23 cellular contexts compared by ENCODE assay signal in genomic region chr9:33111621-33112020, GRCh38. TPM values are rescaled to one million over a fixed set of nuclear protein-coding genes. Genes with fewer than 3 reads are reported as not detected.
DNase-seq lines count a peak whose midpoint lies in the region; ATAC-seq, FAIRE-seq and TF ChIP-seq lines count a peak whose summit lies in the region.
"Had no signal": no experiment of that assay in that cellular context is flagged by ENCODE, and none has a peak within 500 bp of the region (broad histone marks: within the 10 kb centered on the region; RNA-seq: fewer than 3 reads in every experiment).

No MANE protein-coding gene starts in this region.

- H3K4me3 ChIP-seq in neural progenitor cell (no peak overlapping the region), kidney (ENCODE audit: low read length in 2 of 2) (no peak overlapping the region)
- H3K4me3 ChIP-seq: coronary artery, K562, psoas muscle, skin epidermis had no signal

- no peak for DNase-seq in activated T-cell treated with anti-CD3 and anti-CD28 coated beads, Interleukin-2, amount 50 U/mL, for 24 hours
- DNase-seq in activated T-cell treated with anti-CD3 and anti-CD28 coated beads for 4 hours: no peak
- DNase-seq in effector memory CD8-positive, alpha-beta T cell: no peak
- DNase-seq in neural progenitor cell (ENCODE audit: low spot score): no peak
- DNase-seq in H54 (ENCODE audit: insufficient read length, low spot score): no peak
- no peak for DNase-seq in kidney
- DNase-seq: activated CD4-positive, alpha-beta T cell treated with anti-CD3 and anti-CD28 coated beads for 4 hours; C1 segment of cervical spinal cord; DMS53; NCI-H1048; NCI-H2029 treated with DMSO at 0.1 percent for 48 hours; psoas muscle; SK-N-SH; stimulated activated CD4-positive, alpha-beta T cell treated with anti-CD3 and anti-CD28 coated beads, Interleukin-4, amount 100 ng/mL, for 24 hours had no signal

- no peaks in the 10 kb centered on the region for H4K20me1 ChIP-seq in neural progenitor cell (ENCODE audit: low read depth)

- H3K79me2 ChIP-seq in neural progenitor cell (ENCODE audit: low read depth): no peaks in the 10 kb centered on the region

- H3K4me1 Mint-ChIP-seq in activated T-cell treated with anti-CD3 and anti-CD28 coated beads, Interleukin-2, amount 50 U/mL, for 24 hours (ENCODE audit: low read depth): peaks cover 11% of the 10 kb centered on the region
- H3K4me1 Mint-ChIP-seq in IgD-negative memory B cell (peaks cover 18 to 24% (median 23%) of the 10 kb centered on the region in 3 donors), neural progenitor cell (no peaks in the 10 kb centered on the region)
- H3K4me1 Mint-ChIP-seq in effector memory CD8-positive, alpha-beta T cell (ENCODE audit: low read depth in 2 of 2): peaks cover 10 to 15% of the 10 kb centered on the region in 2 donors

- H3K27me3 ChIP-seq in neural progenitor cell: no peaks in the 10 kb centered on the region

- H3K4me2 ChIP-seq in neural progenitor cell: no peak overlapping the region
- H3K4me2 ChIP-seq: SK-N-SH had no signal

- peak overlapping the region; percentile 19 for H3K27ac Mint-ChIP-seq in activated T-cell treated with anti-CD3 and anti-CD28 coated beads, Interleukin-2, amount 50 U/mL, for 24 hours
- H3K27ac Mint-ChIP-seq in IgD-negative memory B cell (peak overlapping the region; percentile 64 to 82 (median 70)), neural progenitor cell (no peak overlapping the region)
- H3K27ac Mint-ChIP-seq in effector memory CD8-positive, alpha-beta T cell: peak overlapping the region; percentile 65 to 81
- H3K27ac Mint-ChIP-seq: brain had no signal

- H3F3A ChIP-seq in neural progenitor cell (ENCODE audit: low read depth): no peaks in the 10 kb centered on the region

- FAIRE-seq in H54 (lab: Jason Lieb, UNC): no peak
- FAIRE-seq in kidney (lab: Jason Lieb, UNC): no peak
- FAIRE-seq: GM12891, K562, keratinocyte had no signal

- H3K4me1 ChIP-seq in neural progenitor cell: peaks cover 5% of the 10 kb centered on the region
- H3K4me1 ChIP-seq in kidney (ENCODE audit: control insufficient read depth in 1 of 2, insufficient read depth in 1 of 2, low read depth in 1 of 2, low read length in 2 of 2): peaks cover 13% of the 10 kb centered on the region in 2 donors

- H3K36me3 Mint-ChIP-seq in activated T-cell treated with anti-CD3 and anti-CD28 coated beads, Interleukin-2, amount 50 U/mL, for 24 hours (ENCODE audit: low read depth): peaks cover 60% of the 10 kb centered on the region
- peaks cover 2% of the 10 kb centered on the region for H3K36me3 Mint-ChIP-seq in IgD-negative memory B cell
- H3K36me3 Mint-ChIP-seq in effector memory CD8-positive, alpha-beta T cell (ENCODE audit: insufficient read depth): peaks cover 91% of the 10 kb centered on the region
- H3K36me3 Mint-ChIP-seq in neural progenitor cell: peaks cover 5% of the 10 kb centered on the region

- no peak for ATAC-seq in effector memory CD8-positive, alpha-beta T cell (replicated peaks)
- no peak for ATAC-seq in HG03196 (IDR thresholded peaks at IDR 0.05; ENCODE audit: unreplicated experiment)
- ATAC-seq: K562, psoas muscle had no signal

- H3K27ac ChIP-seq in neural progenitor cell: no peak overlapping the region
- no peak overlapping the region for H3K27ac ChIP-seq in kidney (ENCODE audit: low read depth in 2 of 2, low read length in 2 of 2)
- H3K27ac ChIP-seq: coronary artery, psoas muscle, skin epidermis had no signal

- no peaks in the 10 kb centered on the region for H3K27me3 Mint-ChIP-seq in activated T-cell treated with anti-CD3 and anti-CD28 coated beads, Interleukin-2, amount 50 U/mL, for 24 hours
- H3K27me3 Mint-ChIP-seq in IgD-negative memory B cell: no peaks in the 10 kb centered on the region
- H3K27me3 Mint-ChIP-seq in effector memory CD8-positive, alpha-beta T cell: no peaks in the 10 kb centered on the region
- H3K27me3 Mint-ChIP-seq in neural progenitor cell (ENCODE audit: insufficient read depth, low read depth): peaks cover 2% of the 10 kb centered on the region
- H3K27me3 Mint-ChIP-seq: activated naive CD8-positive, alpha-beta T cell had no signal

- H2AFZ ChIP-seq in neural progenitor cell (replicated peaks): no peak overlapping the region

- peak overlapping the region; percentile 8 for H3K9ac ChIP-seq in neural progenitor cell
- no peak overlapping the region for H3K9ac ChIP-seq in kidney (ENCODE audit: low read length in 2 of 2)
- H3K9ac ChIP-seq: SK-N-SH had no signal

- H3K9me3 ChIP-seq in neural progenitor cell (ENCODE audit: low read depth) (no peaks in the 10 kb centered on the region), kidney (ENCODE audit: control insufficient read depth in 1 of 2, low read length in 2 of 2) (no peaks in the 10 kb centered on the region)
- H3K9me3 ChIP-seq: psoas muscle, SK-N-SH had no signal

- no peak for TF ChIP-seq POLR2A in H54 (IDR thresholded peaks at IDR 0.05; ENCODE audit: low read depth, low read length)

- H3K9me3 Mint-ChIP-seq in activated T-cell treated with anti-CD3 and anti-CD28 coated beads, Interleukin-2, amount 50 U/mL, for 24 hours: no peaks in the 10 kb centered on the region
- H3K9me3 Mint-ChIP-seq in IgD-negative memory B cell (no peaks in the 10 kb centered on the region), neural progenitor cell (no peaks in the 10 kb centered on the region)
- no peaks in the 10 kb centered on the region for H3K9me3 Mint-ChIP-seq in effector memory CD8-positive, alpha-beta T cell
- H3K9me3 Mint-ChIP-seq: brain had no signal

- TF ChIP-seq CTCF in neural progenitor cell (IDR thresholded peaks at IDR 0.05) (no peak), kidney (IDR thresholded peaks at IDR 0.05; ENCODE audit: borderline replicate concordance, extremely low read depth, insufficient read depth) (no peak)

- no peak overlapping the region for H3K4me3 Mint-ChIP-seq in activated T-cell treated with anti-CD3 and anti-CD28 coated beads, Interleukin-2, amount 50 U/mL, for 24 hours
- H3K4me3 Mint-ChIP-seq in IgD-negative memory B cell (peak overlapping the region in 2 of 4 donors; percentile 1 to 85), neural progenitor cell (no peak overlapping the region)
- H3K4me3 Mint-ChIP-seq in effector memory CD8-positive, alpha-beta T cell: no peak overlapping the region
- H3K4me3 Mint-ChIP-seq: activated naive CD8-positive, alpha-beta T cell; brain had no signal

- intact Hi-C loops in kidney (cut with DNase I): no loop called here

- H3K36me3 ChIP-seq in neural progenitor cell: no peaks in the 10 kb centered on the region
- H3K36me3 ChIP-seq in kidney (ENCODE audit: control insufficient read depth in 1 of 2, insufficient read depth in 2 of 2, low read length in 2 of 2): peaks cover 28 to 43% of the 10 kb centered on the region in 2 donors

RNA-seq across cellular contexts. Expression of gene SMU1, which starts 35.1 kb away (rescaled TPM):
- 19.3 TPM for polyA plus RNA-seq in IgD-negative memory B cell
- 28.6 and 34.9 TPM in 2 replicates for total RNA-seq in neural progenitor cell (ENCODE audit: low replicate concordance)
- total RNA-seq in kidney: 22.0 TPM
- polyA plus RNA-seq in kidney (ENCODE audit: insufficient read depth, low read depth, low replicate concordance): 12.8 TPM

RNA-seq across cellular contexts. Expression of gene B4GALT1, which starts 55.5 kb away (rescaled TPM):
- 55.1 TPM for polyA plus RNA-seq in IgD-negative memory B cell
- 7.3 and 7.5 TPM in 2 replicates for total RNA-seq in neural progenitor cell (ENCODE audit: low replicate concordance)
- 163 TPM for total RNA-seq in kidney
- polyA plus RNA-seq in kidney (ENCODE audit: insufficient read depth, low read depth, low replicate concordance): 33.0 TPM

Comparison
In these comparisons a context has a peak if more than half of its experiments do, and no peak if none do; other contexts are left out.
1. RNA of gene B4GALT1, which starts 55.5 kb away (total RNA-seq): 163 TPM in kidney (single experiment); 7.3 to 7.5 TPM in neural progenitor cell; every median in the first group is over 10 times any median in the second.